In genomic region chr10:59678884-59679301, GRCh38 we compare ENCODE assay signal across 9 cellular contexts. TPM values are rescaled to one million over a fixed set of nuclear protein-coding genes. Genes with fewer than 3 reads are reported as not detected.
A peak's percentile ranks its signal among the peaks of the same experiment; 100 is the strongest.
DNase-seq lines count a peak whose midpoint lies in the region; ATAC-seq and TF ChIP-seq lines count a peak whose summit lies in the region.
"Had no signal": no experiment of that assay in that cellular context is flagged by ENCODE, and none has a peak within 500 bp of the region (broad histone marks: within the 10 kb centered on the region; RNA-seq: fewer than 3 reads in every experiment).

No MANE protein-coding gene starts in this region.

- H3K36me3 Mint-ChIP-seq in activated CD8-positive, alpha-beta T cell treated with anti-CD3 and anti-CD28 coated beads for 36 hours (ENCODE audit: low read depth): no peaks in the 10 kb centered on the region
- H3K36me3 Mint-ChIP-seq in activated CD8-positive, alpha-beta T cell treated with anti-CD3 and anti-CD28 coated beads, Interleukin-2, amount 10 ng/mL, durations not matched to agents 7 days and 5 days (ENCODE audit: low read depth): no peaks in the 10 kb centered on the region
- H3K36me3 Mint-ChIP-seq in activated T-helper 17 cell treated with anti-CD3 and anti-CD28 coated beads, Interleukin-2, amount 50 U/mL, for 72 hours (ENCODE audit: low read depth): no peaks in the 10 kb centered on the region
- H3K36me3 Mint-ChIP-seq: activated naive CD4-positive, alpha-beta T cell treated with anti-CD3 and anti-CD28 coated beads, Interleukin-2, amount 50 U/mL, for 24 hours had no signal

- no peaks in the 10 kb centered on the region for H3K9me3 Mint-ChIP-seq in activated CD8-positive, alpha-beta T cell treated with anti-CD3 and anti-CD28 coated beads for 36 hours
- no peaks in the 10 kb centered on the region for H3K9me3 Mint-ChIP-seq in activated CD8-positive, alpha-beta T cell treated with anti-CD3 and anti-CD28 coated beads, Interleukin-2, amount 10 ng/mL, durations not matched to agents 7 days and 5 days (ENCODE audit: insufficient read depth)
- H3K9me3 Mint-ChIP-seq in activated T-helper 17 cell treated with anti-CD3 and anti-CD28 coated beads, Interleukin-2, amount 50 U/mL, for 72 hours: no peaks in the 10 kb centered on the region
- H3K9me3 Mint-ChIP-seq: activated naive CD4-positive, alpha-beta T cell treated with anti-CD3 and anti-CD28 coated beads, Interleukin-2, amount 50 U/mL, for 24 hours had no signal

- no peaks in the 10 kb centered on the region for H3K27me3 ChIP-seq in stomach

- H3K4me1 Mint-ChIP-seq in activated CD8-positive, alpha-beta T cell treated with anti-CD3 and anti-CD28 coated beads for 36 hours (ENCODE audit: low read depth): no peaks in the 10 kb centered on the region
- H3K4me1 Mint-ChIP-seq in activated CD8-positive, alpha-beta T cell treated with anti-CD3 and anti-CD28 coated beads, Interleukin-2, amount 10 ng/mL, durations not matched to agents 7 days and 5 days (ENCODE audit: low read depth): no peaks in the 10 kb centered on the region
- no peaks in the 10 kb centered on the region for H3K4me1 Mint-ChIP-seq in activated T-helper 17 cell treated with anti-CD3 and anti-CD28 coated beads, Interleukin-2, amount 50 U/mL, for 72 hours
- H3K4me1 Mint-ChIP-seq: activated naive CD4-positive, alpha-beta T cell treated with anti-CD3 and anti-CD28 coated beads, Interleukin-2, amount 50 U/mL, for 24 hours had no signal

- POLR2A ChIA-PET in activated CD8-positive, alpha-beta T cell treated with anti-CD3 and anti-CD28 coated beads for 36 hours (lab: Charles Lee): no interaction called here
- POLR2A ChIA-PET in activated CD8-positive, alpha-beta T cell treated with anti-CD3 and anti-CD28 coated beads, Interleukin-2, amount 10 ng/mL, durations not matched to agents 7 days and 5 days (lab: Charles Lee): no interaction called here

- H3K9me3 ChIP-seq in stomach: no peaks in the 10 kb centered on the region

- H3K27me3 Mint-ChIP-seq in activated CD8-positive, alpha-beta T cell treated with anti-CD3 and anti-CD28 coated beads for 36 hours: no peaks in the 10 kb centered on the region
- no peaks in the 10 kb centered on the region for H3K27me3 Mint-ChIP-seq in activated CD8-positive, alpha-beta T cell treated with anti-CD3 and anti-CD28 coated beads, Interleukin-2, amount 10 ng/mL, durations not matched to agents 7 days and 5 days (ENCODE audit: low read depth)
- no peaks in the 10 kb centered on the region for H3K27me3 Mint-ChIP-seq in activated T-helper 17 cell treated with anti-CD3 and anti-CD28 coated beads, Interleukin-2, amount 50 U/mL, for 72 hours

- no peak for TF ChIP-seq EP300 in stomach (IDR thresholded peaks at IDR 0.05)

- CTCF ChIA-PET in activated CD8-positive, alpha-beta T cell treated with anti-CD3 and anti-CD28 coated beads for 36 hours (lab: Charles Lee): interaction anchor here (1.1 kb wide), 1 partner anchor 15 kb away, joined by 4 read pairs; no protein-coding TSS in a partner anchor
- CTCF ChIA-PET in activated CD8-positive, alpha-beta T cell treated with anti-CD3 and anti-CD28 coated beads, Interleukin-2, amount 10 ng/mL, durations not matched to agents 7 days and 5 days (lab: Charles Lee): no interaction called here

- H3K27ac ChIP-seq in stomach: peak overlapping the region in 1 of 5 donors; percentile 48

- intact Hi-C loops in activated CD8-positive, alpha-beta T cell treated with anti-CD3 and anti-CD28 coated beads for 36 hours (cut with micrococcal nuclease): no loop called here
- intact Hi-C loops in stomach (cut with DNase I; ENCODE audit: low total_unique reads): no loop called here

- no peak overlapping the region for H3K27ac Mint-ChIP-seq in activated CD8-positive, alpha-beta T cell treated with anti-CD3 and anti-CD28 coated beads for 36 hours
- H3K27ac Mint-ChIP-seq in activated CD8-positive, alpha-beta T cell treated with anti-CD3 and anti-CD28 coated beads, Interleukin-2, amount 10 ng/mL, durations not matched to agents 7 days and 5 days: no peak overlapping the region
- no peak overlapping the region for H3K27ac Mint-ChIP-seq in activated T-helper 17 cell treated with anti-CD3 and anti-CD28 coated beads, Interleukin-2, amount 50 U/mL, for 72 hours
- H3K27ac Mint-ChIP-seq: activated naive CD4-positive, alpha-beta T cell treated with anti-CD3 and anti-CD28 coated beads, Interleukin-2, amount 50 U/mL, for 24 hours had no signal

- no peak for TF ChIP-seq POLR2A in stomach (IDR thresholded peaks at IDR 0.05)

- peak; percentile 1 for DNase-seq in activated CD8-positive, alpha-beta T cell treated with anti-CD3 and anti-CD28 coated beads for 36 hours
- no peak for DNase-seq in activated CD8-positive, alpha-beta T cell treated with anti-CD3 and anti-CD28 coated beads, Interleukin-2, amount 10 ng/mL, durations not matched to agents 7 days and 5 days
- DNase-seq in stomach (peak; percentile 37), activated gamma-delta T cell (lab: John Stamatoyannopoulos, UW) (no peak), globus pallidus (ENCODE audit: low spot score) (no peak), NCI-H2171 treated with DMSO at 0.1 percent for 48 hours (lab: John Stamatoyannopoulos, UW) (no peak)

- no peak for ATAC-seq in activated CD8-positive, alpha-beta T cell treated with anti-CD3 and anti-CD28 coated beads for 36 hours
- ATAC-seq in activated CD8-positive, alpha-beta T cell treated with anti-CD3 and anti-CD28 coated beads, Interleukin-2, amount 10 ng/mL, durations not matched to agents 7 days and 5 days: no peak
- ATAC-seq in HG03060 (IDR thresholded peaks at IDR 0.05; ENCODE audit: low read depth, unreplicated experiment): peak; percentile 62
- peak; percentile 69 for ATAC-seq in activated T-helper 17 cell treated with anti-CD3 and anti-CD28 coated beads, Interleukin-2, amount 50 U/mL, for 72 hours (replicated peaks)

- 33 to 46% (median 36%) methylated on average over 4 of the region's 4 CpGs for WGBS in stomach, 5 donors

- no peak overlapping the region for H3K4me3 ChIP-seq in stomach

- no peak for TF ChIP-seq CTCF in activated CD8-positive, alpha-beta T cell treated with anti-CD3 and anti-CD28 coated beads for 36 hours (IDR thresholded peaks at IDR 0.05)
- TF ChIP-seq CTCF in stomach (IDR thresholded peaks at IDR 0.05): no peak

- H3K4me1 ChIP-seq in stomach: no peaks in the 10 kb centered on the region

- no peaks in the 10 kb centered on the region for H3K36me3 ChIP-seq in stomach

- H3K4me3 Mint-ChIP-seq in activated CD8-positive, alpha-beta T cell treated with anti-CD3 and anti-CD28 coated beads for 36 hours: no peak overlapping the region
- no peak overlapping the region for H3K4me3 Mint-ChIP-seq in activated CD8-positive, alpha-beta T cell treated with anti-CD3 and anti-CD28 coated beads, Interleukin-2, amount 10 ng/mL, durations not matched to agents 7 days and 5 days
- H3K4me3 Mint-ChIP-seq in activated T-helper 17 cell treated with anti-CD3 and anti-CD28 coated beads, Interleukin-2, amount 50 U/mL, for 72 hours: no peak overlapping the region
- H3K4me3 Mint-ChIP-seq: activated naive CD4-positive, alpha-beta T cell treated with anti-CD3 and anti-CD28 coated beads, Interleukin-2, amount 50 U/mL, for 24 hours had no signal

RNA-seq across cellular contexts. Expression of gene SLC16A9, which starts 30.8 kb away (rescaled TPM):
- total RNA-seq in activated CD8-positive, alpha-beta T cell treated with anti-CD3 and anti-CD28 coated beads for 36 hours: 1 to 10 TPM; 1.2 to 1.3 TPM
- total RNA-seq in activated CD8-positive, alpha-beta T cell treated with anti-CD3 and anti-CD28 coated beads, Interleukin-2, amount 10 ng/mL, durations not matched to agents 7 days and 5 days: under 1 TPM; 0.08 to 0.10 TPM
- total RNA-seq in activated T-helper 17 cell treated with anti-CD3 and anti-CD28 coated beads, Interleukin-2, amount 50 U/mL, for 72 hours: 1 to 10 TPM in 1 of 2 donors, under 1 TPM in 1; 0.42 to 2.2 TPM
- total RNA-seq in stomach: 10 to 100 TPM in 1 of 5 donors, 1 to 10 TPM in 1, under 1 TPM in 3; 0.43 to 17.1 (median 0.58) TPM
- polyA plus RNA-seq in stomach: 1 to 10 TPM in 2 of 3 donors, under 1 TPM in 1; 0.06 to 2.9 (median 1.2) TPM

Comparison
In these comparisons a context has a peak if more than half of its experiments do, and no peak if none do; other contexts are left out.
1. DNase-seq: peak in activated CD8-positive, alpha-beta T cell treated with anti-CD3 and anti-CD28 coated beads for 36 hours (single experiment) and stomach (single experiment); none in activated CD8-positive, alpha-beta T cell treated with anti-CD3 and anti-CD28 coated beads, Interleukin-2, amount 10 ng/mL, durations not matched to agents 7 days and 5 days (single experiment), activated gamma-delta T cell (single experiment), globus pallidus (single experiment) and NCI-H2171 treated with DMSO at 0.1 percent for 48 hours (single experiment).
2. ATAC-seq: peak in HG03060 (single experiment) and activated T-helper 17 cell treated with anti-CD3 and anti-CD28 coated beads, Interleukin-2, amount 50 U/mL, for 72 hours (single experiment); none in activated CD8-positive, alpha-beta T cell treated with anti-CD3 and anti-CD28 coated beads for 36 hours (single experiment) and activated CD8-positive, alpha-beta T cell treated with anti-CD3 and anti-CD28 coated beads, Interleukin-2, amount 10 ng/mL, durations not matched to agents 7 days and 5 days (single experiment).